ENCODE assay signal across 9 cellular contexts in genomic region chr3:194369522-194370279, GRCh38. TPM values are rescaled to one million over a fixed set of nuclear protein-coding genes. Genes with fewer than 3 reads are reported as not detected.
DNase-seq lines count a peak whose midpoint lies in the region; ATAC-seq, FAIRE-seq and TF ChIP-seq lines count a peak whose summit lies in the region.
"Had no signal": no experiment of that assay in that cellular context is flagged by ENCODE, and none has a peak within 500 bp of the region (broad histone marks: within the 10 kb centered on the region; RNA-seq: fewer than 3 reads in every experiment).

Gene LRRC15 (minus strand): TSS chr3:194369743. CDS start chr3:194361043, 8,700 bp downstream.

- peak; percentile 93 for DNase-seq in GM23248
- DNase-seq in SJSA1 (ENCODE audit: low read depth in 1 of 2, low spot score in 2 of 2): peak; percentile 49 to 79
- no peak for DNase-seq in foreskin keratinocyte
- peak in 1 of 2 donors; percentile 29 for DNase-seq in psoas muscle
- no peak for DNase-seq in GM19238 (ENCODE audit: insufficient read length, low spot score)
- no peak for DNase-seq in GM19239 (ENCODE audit: insufficient read length, low spot score)
- DNase-seq in anterior cingulate cortex (lab: John Stamatoyannopoulos, UW): no peak

- peak within 1 kb of the TSS; percentile 53 for H3K4me3 ChIP-seq in GM23248
- no peak within 1 kb of the TSS for H3K4me3 ChIP-seq in SJSA1
- no peak within 1 kb of the TSS for H3K4me3 ChIP-seq in psoas muscle

- in situ Hi-C loops in GM23248 (cut with MboI): no loop called here

- H3K9ac ChIP-seq in GM23248: peak within 1 kb of the TSS; percentile 63

- H3K36me3 ChIP-seq in GM23248 (ENCODE audit: low read depth): no peaks in the 10 kb centered on the region
- no peaks in the 10 kb centered on the region for H3K36me3 ChIP-seq in SJSA1
- H3K36me3 ChIP-seq in psoas muscle (ENCODE audit: insufficient read depth in 1 of 2, low read depth in 1 of 2): no peaks in the 10 kb centered on the region

- 2% methylated on average over 20 to 21 of the region's 21 CpGs for WGBS in GM23248 (ENCODE audit: low coverage in 1 of 2, low lambda C conversion rate in 2 of 2, missing lambda C conversion rate in 2 of 2), 2 experiments
- WGBS in psoas muscle, 3 donors: 18 to 27% (median 19%) methylated on average over 21 of the region's 21 CpGs

- H3K4me1 ChIP-seq in GM23248 (ENCODE audit: insufficient read depth) (peaks cover 31% of the 10 kb centered on the region), SJSA1 (replicated peaks) (peaks cover 42% of the 10 kb centered on the region), foreskin keratinocyte (no peaks in the 10 kb centered on the region), psoas muscle (peaks cover 7% of the 10 kb centered on the region)

- no peaks in the 10 kb centered on the region for H4K20me1 ChIP-seq in GM23248 (ENCODE audit: insufficient read depth)

- H3F3A ChIP-seq in GM23248 (ENCODE audit: insufficient read depth): peaks cover 15% of the 10 kb centered on the region

- H3K79me2 ChIP-seq in GM23248 (ENCODE audit: insufficient read depth): no peaks in the 10 kb centered on the region

- peak within 1 kb of the TSS; percentile 51 for H3K27ac ChIP-seq in GM23248
- peak within 1 kb of the TSS; percentile 30; the same call in 1 of the 2 replicates for H3K27ac ChIP-seq in SJSA1
- H3K27ac ChIP-seq in foreskin keratinocyte: no peak within 1 kb of the TSS
- H3K27ac ChIP-seq in psoas muscle: no peak within 1 kb of the TSS

- TF ChIP-seq CTCF in foreskin keratinocyte (conservative IDR thresholded peaks at IDR 0.05) (peak; percentile 14), psoas muscle (IDR thresholded peaks at IDR 0.05) (no peak)

- H3K9me2 ChIP-seq in GM23248 (ENCODE audit: insufficient read depth): no peaks in the 10 kb centered on the region

- H3K9me3 ChIP-seq in GM23248 (ENCODE audit: low read depth) (no peaks in the 10 kb centered on the region), SJSA1 (replicated peaks) (no peaks in the 10 kb centered on the region), psoas muscle (no peaks in the 10 kb centered on the region)

- intact Hi-C loops in psoas muscle (cut with DNase I): no loop called here

- H3K4me2 ChIP-seq in GM23248 (ENCODE audit: unreplicated experiment): peak within 1 kb of the TSS; percentile 67

- H2AFZ ChIP-seq in GM23248: peak within 1 kb of the TSS; percentile 41; the same call in 1 of the 2 replicates

- ATAC-seq in foreskin keratinocyte (peak; percentile 63), psoas muscle (peak; percentile 56 to 84 (median 66)), GM21786 (IDR thresholded peaks at IDR 0.05; ENCODE audit: unreplicated experiment) (no peak)

- FAIRE-seq in GM19239 (lab: Jason Lieb, UNC): no peak
- FAIRE-seq: endometrium had no signal

- H3K27me3 ChIP-seq in GM23248 (replicated peaks; ENCODE audit: insufficient read depth): no peaks in the 10 kb centered on the region
- no peaks in the 10 kb centered on the region for H3K27me3 ChIP-seq in SJSA1 (replicated peaks)
- H3K27me3 ChIP-seq in foreskin keratinocyte: peaks cover 40% of the 10 kb centered on the region
- H3K27me3 ChIP-seq in psoas muscle (ENCODE audit: insufficient read depth in 3 of 3, low read length in 2 of 3): peaks cover 0 to 36% (median 0%) of the 10 kb centered on the region in 3 donors

RNA-seq across cellular contexts. Expression of gene LRRC15, which starts in this region (rescaled TPM):
- 16.4 and 24.2 TPM in 2 replicates for total RNA-seq in GM23248 (2014; rRNA removed; shearing (Covaris generic))
- polyA plus RNA-seq in GM23248 (2016; fragmentation: Nextera tagmentation; extraction: Ambion mirVana): 20.9 and 21.2 TPM in 2 replicates
- total RNA-seq in SJSA1 (2014; rRNA removed; shearing (Covaris generic)): 1.4 and 4.9 TPM in 2 replicates
- not detected in 2 replicates for total RNA-seq in foreskin keratinocyte
- polyA plus RNA-seq in foreskin keratinocyte: not detected in 2 replicates
- total RNA-seq in psoas muscle: under 1 TPM in 2 of 4 donors, not detected in 2; 0.04 to 0.09 TPM
- under 1 TPM in 1 of 3 donors, not detected in 2; 0.01 TPM for polyA plus RNA-seq in psoas muscle

Comparison
In these comparisons a context has a peak if more than half of its experiments do, and no peak if none do; other contexts are left out.
1. RNA of gene LRRC15 (polyA plus RNA-seq): 20.9 to 21.2 TPM in GM23248; not detected in foreskin keratinocyte and 0.01 TPM in psoas muscle; every median in the first group is over 10 times any median in the second.
2. Peak in ATAC-seq in foreskin keratinocyte; RNA of the gene not detected or under 1 TPM.
3. Peak in ATAC-seq in psoas muscle; RNA of the gene not detected or under 1 TPM.
4. DNase-seq: peak in GM23248 (single experiment) and SJSA1 (2 of 2); none in foreskin keratinocyte (0 of 2), GM19238 (single experiment), GM19239 (single experiment) and anterior cingulate cortex (0 of 58).
5. H3K27ac ChIP-seq: peak in GM23248 (single experiment) and SJSA1 (single experiment); none in foreskin keratinocyte (single experiment) and psoas muscle (single experiment).